Comparison of ENCODE assay signal across 8 cellular contexts in the genomic region with DNA sequence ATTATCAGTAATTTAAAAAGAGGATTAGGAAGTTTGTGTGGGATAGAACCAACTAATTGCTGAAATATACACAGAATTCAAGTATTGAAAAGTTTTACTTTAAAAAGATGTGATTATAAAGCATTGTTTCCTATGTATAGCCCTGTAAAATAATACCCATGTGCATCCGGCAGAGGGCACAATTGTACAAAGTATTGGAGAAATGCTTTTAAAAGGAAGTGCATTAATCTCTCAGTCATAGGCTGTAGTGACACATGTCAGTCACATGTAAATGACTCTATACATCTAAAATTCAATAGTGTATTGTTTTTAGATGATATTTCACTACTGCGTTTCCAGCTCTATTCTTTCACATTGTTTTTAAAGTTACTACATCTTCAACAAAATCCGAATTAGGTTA. TPM values are rescaled to one million over a fixed set of nuclear protein-coding genes. Genes with fewer than 3 reads are reported as not detected.
DNase-seq lines count a peak whose midpoint lies in the region; ATAC-seq lines count a peak whose summit lies in the region.

No MANE protein-coding gene starts in this region.

- POLR2A ChIA-PET in CD4-positive, alpha-beta memory T cell (lab: Charles Lee; ENCODE audit: partially characterized antibody), result interaction anchor here (1.0 kb wide), 1 partner anchor 9 kb away, joined by 4 read pairs; the partner anchor contains the start of gene GEMIN8

- H3K4me1 Mint-ChIP-seq in CD4-positive, alpha-beta memory T cell, result no peaks in the 10 kb centered on the region

- H3K27me3 ChIP-seq in CD4-positive, alpha-beta memory T cell (ENCODE audit: insufficient read depth, low read length), result no peaks in the 10 kb centered on the region
- H3K27me3 ChIP-seq in Karpas-422 (ENCODE audit: low read length), result no peaks in the 10 kb centered on the region

- no peaks in the 10 kb centered on the region for H3K36me3 Mint-ChIP-seq in CD4-positive, alpha-beta memory T cell

- H3K4me3 Mint-ChIP-seq in CD4-positive, alpha-beta memory T cell, result no peak overlapping the region

- no peaks in the 10 kb centered on the region for H3K9me3 ChIP-seq in CD4-positive, alpha-beta memory T cell (ENCODE audit: control insufficient read depth in 1 of 2, low read length in 2 of 2)
- H3K9me3 ChIP-seq in Karpas-422 (ENCODE audit: low read length), result no peaks in the 10 kb centered on the region

- DNase-seq in CD4-positive, alpha-beta memory T cell, result peak; percentile 59 to 68 (median 65)
- peak; percentile 89 for DNase-seq in Karpas-422
- DNase-seq in SW 1271 (lab: John Stamatoyannopoulos, UW), result peak; percentile 0 to 6
- DNase-seq in amniotic epithelial cell (ENCODE audit: low read depth), result peak; percentile 31
- peak; percentile 45 for DNase-seq in iris pigment epithelial cell (ENCODE audit: low read depth)
- DNase-seq in stimulated activated CD4-positive, alpha-beta T cell treated with anti-CD3 and anti-CD28 coated beads, TNF-alpha, amount 100 ng/mL, for 1 hour (ENCODE audit: low read depth in 3 of 3, low spot score in 1 of 3), result peak; percentile 21 to 32 (median 27)

- H3K36me3 ChIP-seq in CD4-positive, alpha-beta memory T cell (ENCODE audit: insufficient read depth, low read length), result no peaks in the 10 kb centered on the region
- H3K36me3 ChIP-seq in Karpas-422 (ENCODE audit: insufficient read depth, low read length), result no peaks in the 10 kb centered on the region

- H3K79me2 ChIP-seq in Karpas-422 (ENCODE audit: low read length), result no peaks in the 10 kb centered on the region

- no peak overlapping the region for H3K27ac Mint-ChIP-seq in CD4-positive, alpha-beta memory T cell

- H3K4me1 ChIP-seq in CD4-positive, alpha-beta memory T cell (ENCODE audit: insufficient read depth, low read length), result no peaks in the 10 kb centered on the region
- H3K4me1 ChIP-seq in Karpas-422 (ENCODE audit: low read length), result peaks cover 3% of the 10 kb centered on the region

- intact Hi-C loops in CD4-positive, alpha-beta memory T cell (cut with micrococcal nuclease), result loop anchor here (1.0 to 10.0 kb wide), 3 partner anchors 1104 to 1245 kb away; partner anchors contain the start of gene PRPS2

- H3K4me2 ChIP-seq in Karpas-422 (ENCODE audit: low read depth, low read length, poor library complexity, severe bottlenecking), result no peak overlapping the region

- no peak overlapping the region for H3K4me3 ChIP-seq in CD4-positive, alpha-beta memory T cell (ENCODE audit: low read length in 2 of 2)
- no peak overlapping the region for H3K4me3 ChIP-seq in Karpas-422 (ENCODE audit: low read length)

- H2AFZ ChIP-seq in Karpas-422 (ENCODE audit: low read length), result no peak overlapping the region

- no peaks in the 10 kb centered on the region for H3K9me2 ChIP-seq in Karpas-422 (replicated peaks; ENCODE audit: insufficient read depth, low read length)

- no peak overlapping the region for H3K27ac ChIP-seq in CD4-positive, alpha-beta memory T cell (ENCODE audit: low read depth, low read length)
- H3K27ac ChIP-seq in Karpas-422 (ENCODE audit: low read length), result no peak overlapping the region

- H3K9me3 Mint-ChIP-seq in CD4-positive, alpha-beta memory T cell, result no peaks in the 10 kb centered on the region

- ATAC-seq in GM19035 (IDR thresholded peaks at IDR 0.05; ENCODE audit: unreplicated experiment) (peak; percentile 69), GM21367 (IDR thresholded peaks at IDR 0.05; ENCODE audit: unreplicated experiment) (no peak)

- peaks cover 0 to 2% of the 10 kb centered on the region in 2 donors for H3K27me3 Mint-ChIP-seq in CD4-positive, alpha-beta memory T cell

- H4K20me1 ChIP-seq in Karpas-422 (ENCODE audit: insufficient read depth, low read depth, low read length), result no peaks in the 10 kb centered on the region

- CTCF ChIA-PET in CD4-positive, alpha-beta memory T cell (lab: Charles Lee; ENCODE audit: partially characterized antibody), result interaction anchor here (1.2 to 7.2 kb wide), 5 partner anchors 10 to 1204 kb away, joined by 3 to 45 read pairs (median 4); partner anchors contain the start of gene GEMIN8

- H3K9ac ChIP-seq in Karpas-422 (ENCODE audit: low read length), result no peak overlapping the region

RNA-seq across cellular contexts. Expression of gene GEMIN8, which starts 9.7 kb away (rescaled TPM):
- 10 to 100 TPM; 10.8 to 12.3 TPM for total RNA-seq in CD4-positive, alpha-beta memory T cell
- 10 to 100 TPM; 26.9 to 31.1 TPM for polyA plus RNA-seq in CD4-positive, alpha-beta memory T cell
- 44.7 and 56.9 TPM in 2 replicates for total RNA-seq in Karpas-422 (2014; rRNA removed; shearing (Covaris generic); ENCODE audit: low replicate concordance)

Comparison
In these comparisons a context has a peak if more than half of its experiments do, and no peak if none do; other contexts are left out.
1. DNase-seq: peak in every context shown above with its lines; median percentile 89 in Karpas-422; 65 in CD4-positive, alpha-beta memory T cell; 45 in iris pigment epithelial cell; 31 in amniotic epithelial cell; 27 in stimulated activated CD4-positive, alpha-beta T cell treated with anti-CD3 and anti-CD28 coated beads, TNF-alpha, amount 100 ng/mL, for 1 hour; 3 in SW 1271.